In the genomic region with DNA sequence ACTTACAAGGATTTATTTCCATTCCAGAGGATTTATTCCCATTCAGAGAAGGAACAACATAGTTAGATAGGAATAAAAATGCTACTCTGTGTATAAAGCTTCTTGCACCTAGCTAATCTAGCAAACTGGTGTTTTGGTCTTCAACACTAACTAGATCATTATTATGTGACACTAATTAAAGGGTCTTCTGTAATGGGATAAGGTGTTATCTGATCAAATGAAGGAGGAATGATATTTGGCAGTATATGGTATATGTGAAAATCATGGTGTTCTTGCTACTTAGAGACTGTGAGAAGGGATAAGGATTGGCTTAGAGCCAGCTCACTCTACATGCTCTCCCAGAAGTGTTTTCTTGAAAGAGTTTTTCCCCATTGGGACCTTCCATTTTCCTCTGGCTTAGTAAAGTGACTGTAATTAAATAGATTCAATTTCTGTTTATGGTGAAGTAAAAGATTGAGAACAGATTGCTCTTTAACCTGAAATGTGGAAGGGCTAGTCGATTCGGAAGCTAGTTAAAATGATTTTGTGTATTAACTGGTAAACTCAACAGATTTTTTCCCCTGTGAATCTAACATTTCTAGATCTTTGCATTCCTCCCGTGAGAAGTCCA, we compare ENCODE assay signal across 2 cellular contexts.
TF ChIP-seq lines count a peak whose summit lies in the region.

No MANE protein-coding gene starts in this region.

TF ChIP-seq in IMR-90, 13 proteins besides CTCF, POLR2A, EP300 and RAD21:
- TF ChIP-seq MAZ (IDR thresholded peaks at IDR 0.05; ENCODE audit: borderline replicate concordance, low read depth, low read length) (no peak), NFE2L2 (IDR thresholded peaks at IDR 0.05; ENCODE audit: low read depth, low read length) (no peak), FOS (IDR thresholded peaks at IDR 0.05; ENCODE audit: low read depth, low read length) (no peak), RFX5 (IDR thresholded peaks at IDR 0.05; ENCODE audit: low read depth, low read length) (no peak), MAFK (IDR thresholded peaks at IDR 0.05; ENCODE audit: low read depth, low read length) (no peak), MXI1 (IDR thresholded peaks at IDR 0.05; ENCODE audit: borderline replicate concordance, low read depth, low read length) (no peak), CEBPB (IDR thresholded peaks at IDR 0.05; ENCODE audit: low read depth, low read length) (no peak), RCOR1 (IDR thresholded peaks at IDR 0.05; ENCODE audit: insufficient replicate concordance, low read length) (no peak), SMC3 (IDR thresholded peaks at IDR 0.05; ENCODE audit: low read depth, low read length) (no peak), BHLHE40 (IDR thresholded peaks at IDR 0.05; ENCODE audit: low read depth, low read length) (no peak), CHD1 (IDR thresholded peaks at IDR 0.05; ENCODE audit: low read depth, low read length) (no peak)
- TF ChIP-seq, protein P1, sequence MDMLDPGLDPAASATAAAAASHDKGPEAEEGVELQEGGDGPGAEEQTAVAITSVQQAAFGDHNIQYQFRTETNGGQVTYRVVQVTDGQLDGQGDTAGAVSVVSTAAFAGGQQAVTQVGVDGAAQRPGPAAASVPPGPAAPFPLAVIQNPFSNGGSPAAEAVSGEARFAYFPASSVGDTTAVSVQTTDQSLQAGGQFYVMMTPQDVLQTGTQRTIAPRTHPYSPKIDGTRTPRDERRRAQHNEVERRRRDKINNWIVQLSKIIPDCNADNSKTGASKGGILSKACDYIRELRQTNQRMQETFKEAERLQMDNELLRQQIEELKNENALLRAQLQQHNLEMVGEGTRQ (IDR thresholded peaks at IDR 0.05; ENCODE audit: low read depth, low read length) = no peak
- TF ChIP-seq, protein P2, sequence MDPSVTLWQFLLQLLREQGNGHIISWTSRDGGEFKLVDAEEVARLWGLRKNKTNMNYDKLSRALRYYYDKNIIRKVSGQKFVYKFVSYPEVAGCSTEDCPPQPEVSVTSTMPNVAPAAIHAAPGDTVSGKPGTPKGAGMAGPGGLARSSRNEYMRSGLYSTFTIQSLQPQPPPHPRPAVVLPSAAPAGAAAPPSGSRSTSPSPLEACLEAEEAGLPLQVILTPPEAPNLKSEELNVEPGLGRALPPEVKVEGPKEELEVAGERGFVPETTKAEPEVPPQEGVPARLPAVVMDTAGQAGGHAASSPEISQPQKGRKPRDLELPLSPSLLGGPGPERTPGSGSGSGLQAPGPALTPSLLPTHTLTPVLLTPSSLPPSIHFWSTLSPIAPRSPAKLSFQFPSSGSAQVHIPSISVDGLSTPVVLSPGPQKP (IDR thresholded peaks at IDR 0.05; ENCODE audit: borderline replicate concordance, low read depth, low read length) = no peak

TF ChIP-seq in GM12878, 131 proteins besides CTCF, POLR2A, EP300 and RAD21:
- TF ChIP-seq TAF1 (IDR thresholded peaks at IDR 0.05; ENCODE audit: borderline replicate concordance, low read depth, low read length) (no peak), ZBED1 (IDR thresholded peaks at IDR 0.05; ENCODE audit: borderline replicate concordance) (no peak), BCL11A (IDR thresholded peaks at IDR 0.05; ENCODE audit: low read depth, low read length) (no peak), SMC3 (IDR thresholded peaks at IDR 0.05; ENCODE audit: borderline replicate concordance, low read length) (no peak), MEF2B (IDR thresholded peaks at IDR 0.05; ENCODE audit: partially characterized antibody, poor library complexity, severe bottlenecking) (no peak), ESRRA (IDR thresholded peaks at IDR 0.05; ENCODE audit: low read length) (no peak), RUNX3 (IDR thresholded peaks at IDR 0.05; ENCODE audit: low read length) (no peak), POLR2AphosphoS5 (IDR thresholded peaks at IDR 0.05; ENCODE audit: low read length) (no peak), NR2C1 (IDR thresholded peaks at IDR 0.05) (no peak), STAT1 (conservative IDR thresholded peaks at IDR 0.05) (no peak), ZNF274 (IDR thresholded peaks at IDR 0.05; ENCODE audit: insufficient read depth, insufficient read length) (no peak), SREBF1 (IDR thresholded peaks at IDR 0.05; ENCODE audit: low read length) (no peak), ETV6 (conservative IDR thresholded peaks at IDR 0.05 in 1 of 2, IDR thresholded peaks at IDR 0.05 in 1 of 2; ENCODE audit: borderline replicate concordance in 1 of 2, low read depth in 1 of 2) (no peak), EZH2 (IDR thresholded peaks at IDR 0.05; ENCODE audit: borderline replicate concordance, control insufficient read depth, low read depth, low read length) (no peak), BACH1 (IDR thresholded peaks at IDR 0.05; ENCODE audit: borderline replicate concordance) (no peak), RBBP5 (conservative IDR thresholded peaks at IDR 0.05) (no peak)
- TF ChIP-seq, protein P3, sequence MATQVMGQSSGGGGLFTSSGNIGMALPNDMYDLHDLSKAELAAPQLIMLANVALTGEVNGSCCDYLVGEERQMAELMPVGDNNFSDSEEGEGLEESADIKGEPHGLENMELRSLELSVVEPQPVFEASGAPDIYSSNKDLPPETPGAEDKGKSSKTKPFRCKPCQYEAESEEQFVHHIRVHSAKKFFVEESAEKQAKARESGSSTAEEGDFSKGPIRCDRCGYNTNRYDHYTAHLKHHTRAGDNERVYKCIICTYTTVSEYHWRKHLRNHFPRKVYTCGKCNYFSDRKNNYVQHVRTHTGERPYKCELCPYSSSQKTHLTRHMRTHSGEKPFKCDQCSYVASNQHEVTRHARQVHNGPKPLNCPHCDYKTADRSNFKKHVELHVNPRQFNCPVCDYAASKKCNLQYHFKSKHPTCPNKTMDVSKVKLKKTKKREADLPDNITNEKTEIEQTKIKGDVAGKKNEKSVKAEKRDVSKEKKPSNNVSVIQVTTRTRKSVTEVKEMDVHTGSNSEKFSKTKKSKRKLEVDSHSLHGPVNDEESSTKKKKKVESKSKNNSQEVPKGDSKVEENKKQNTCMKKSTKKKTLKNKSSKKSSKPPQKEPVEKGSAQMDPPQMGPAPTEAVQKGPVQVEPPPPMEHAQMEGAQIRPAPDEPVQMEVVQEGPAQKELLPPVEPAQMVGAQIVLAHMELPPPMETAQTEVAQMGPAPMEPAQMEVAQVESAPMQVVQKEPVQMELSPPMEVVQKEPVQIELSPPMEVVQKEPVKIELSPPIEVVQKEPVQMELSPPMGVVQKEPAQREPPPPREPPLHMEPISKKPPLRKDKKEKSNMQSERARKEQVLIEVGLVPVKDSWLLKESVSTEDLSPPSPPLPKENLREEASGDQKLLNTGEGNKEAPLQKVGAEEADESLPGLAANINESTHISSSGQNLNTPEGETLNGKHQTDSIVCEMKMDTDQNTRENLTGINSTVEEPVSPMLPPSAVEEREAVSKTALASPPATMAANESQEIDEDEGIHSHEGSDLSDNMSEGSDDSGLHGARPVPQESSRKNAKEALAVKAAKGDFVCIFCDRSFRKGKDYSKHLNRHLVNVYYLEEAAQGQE (IDR thresholded peaks at IDR 0.05; ENCODE audit: low read depth, low read length) = no peak
- TF ChIP-seq, protein P4, sequence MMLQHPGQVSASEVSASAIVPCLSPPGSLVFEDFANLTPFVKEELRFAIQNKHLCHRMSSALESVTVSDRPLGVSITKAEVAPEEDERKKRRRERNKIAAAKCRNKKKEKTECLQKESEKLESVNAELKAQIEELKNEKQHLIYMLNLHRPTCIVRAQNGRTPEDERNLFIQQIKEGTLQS (IDR thresholded peaks at IDR 0.05; ENCODE audit: borderline replicate concordance, extremely low read depth, low read depth, low read length) = no peak
- TF ChIP-seq, protein P5, sequence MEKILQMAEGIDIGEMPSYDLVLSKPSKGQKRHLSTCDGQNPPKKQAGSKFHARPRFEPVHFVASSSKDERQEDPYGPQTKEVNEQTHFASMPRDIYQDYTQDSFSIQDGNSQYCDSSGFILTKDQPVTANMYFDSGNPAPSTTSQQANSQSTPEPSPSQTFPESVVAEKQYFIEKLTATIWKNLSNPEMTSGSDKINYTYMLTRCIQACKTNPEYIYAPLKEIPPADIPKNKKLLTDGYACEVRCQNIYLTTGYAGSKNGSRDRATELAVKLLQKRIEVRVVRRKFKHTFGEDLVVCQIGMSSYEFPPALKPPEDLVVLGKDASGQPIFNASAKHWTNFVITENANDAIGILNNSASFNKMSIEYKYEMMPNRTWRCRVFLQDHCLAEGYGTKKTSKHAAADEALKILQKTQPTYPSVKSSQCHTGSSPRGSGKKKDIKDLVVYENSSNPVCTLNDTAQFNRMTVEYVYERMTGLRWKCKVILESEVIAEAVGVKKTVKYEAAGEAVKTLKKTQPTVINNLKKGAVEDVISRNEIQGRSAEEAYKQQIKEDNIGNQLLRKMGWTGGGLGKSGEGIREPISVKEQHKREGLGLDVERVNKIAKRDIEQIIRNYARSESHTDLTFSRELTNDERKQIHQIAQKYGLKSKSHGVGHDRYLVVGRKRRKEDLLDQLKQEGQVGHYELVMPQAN (conservative IDR thresholded peaks at IDR 0.05) = no peak
- TF ChIP-seq, protein P6, sequence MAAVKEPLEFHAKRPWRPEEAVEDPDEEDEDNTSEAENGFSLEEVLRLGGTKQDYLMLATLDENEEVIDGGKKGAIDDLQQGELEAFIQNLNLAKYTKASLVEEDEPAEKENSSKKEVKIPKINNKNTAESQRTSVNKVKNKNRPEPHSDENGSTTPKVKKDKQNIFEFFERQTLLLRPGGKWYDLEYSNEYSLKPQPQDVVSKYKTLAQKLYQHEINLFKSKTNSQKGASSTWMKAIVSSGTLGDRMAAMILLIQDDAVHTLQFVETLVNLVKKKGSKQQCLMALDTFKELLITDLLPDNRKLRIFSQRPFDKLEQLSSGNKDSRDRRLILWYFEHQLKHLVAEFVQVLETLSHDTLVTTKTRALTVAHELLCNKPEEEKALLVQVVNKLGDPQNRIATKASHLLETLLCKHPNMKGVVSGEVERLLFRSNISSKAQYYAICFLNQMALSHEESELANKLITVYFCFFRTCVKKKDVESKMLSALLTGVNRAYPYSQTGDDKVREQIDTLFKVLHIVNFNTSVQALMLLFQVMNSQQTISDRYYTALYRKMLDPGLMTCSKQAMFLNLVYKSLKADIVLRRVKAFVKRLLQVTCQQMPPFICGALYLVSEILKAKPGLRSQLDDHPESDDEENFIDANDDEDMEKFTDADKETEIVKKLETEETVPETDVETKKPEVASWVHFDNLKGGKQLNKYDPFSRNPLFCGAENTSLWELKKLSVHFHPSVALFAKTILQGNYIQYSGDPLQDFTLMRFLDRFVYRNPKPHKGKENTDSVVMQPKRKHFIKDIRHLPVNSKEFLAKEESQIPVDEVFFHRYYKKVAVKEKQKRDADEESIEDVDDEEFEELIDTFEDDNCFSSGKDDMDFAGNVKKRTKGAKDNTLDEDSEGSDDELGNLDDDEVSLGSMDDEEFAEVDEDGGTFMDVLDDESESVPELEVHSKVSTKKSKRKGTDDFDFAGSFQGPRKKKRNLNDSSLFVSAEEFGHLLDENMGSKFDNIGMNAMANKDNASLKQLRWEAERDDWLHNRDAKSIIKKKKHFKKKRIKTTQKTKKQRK (IDR thresholded peaks at IDR 0.05; ENCODE audit: low read depth, low read length) = no peak
